20 cellular contexts compared by ENCODE assay signal in the genomic region with DNA sequence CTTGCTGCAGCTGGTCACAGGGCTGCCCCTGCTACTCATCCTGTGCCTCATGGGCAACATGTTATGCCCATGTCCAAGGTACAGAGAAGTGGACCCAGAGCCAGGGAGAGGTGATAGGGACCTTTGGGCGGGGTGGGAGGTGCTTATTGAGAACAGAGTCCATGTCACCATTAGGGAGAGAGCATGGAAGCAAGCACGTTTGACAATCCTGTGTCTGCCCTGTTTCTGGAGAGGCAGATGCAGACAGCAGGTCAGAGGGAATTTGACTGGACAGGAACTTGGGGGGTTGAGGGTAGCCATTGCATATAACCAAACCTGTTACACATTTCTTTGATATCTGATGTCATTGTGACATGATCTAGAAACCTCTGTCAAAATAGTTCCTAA.
"Had no signal": no experiment of that assay in that cellular context is flagged by ENCODE, and none has a peak within 500 bp of the region (broad histone marks: within the 10 kb centered on the region; RNA-seq: fewer than 3 reads in every experiment).

No MANE protein-coding gene starts in this region.

- H3K27ac ChIP-seq: brain microvascular endothelial cell, coronary artery, heart right ventricle, prostate gland, right atrium auricular region, upper lobe of left lung had no signal

- H3K27me3 Mint-ChIP-seq: activated CD4-positive, alpha-beta memory T cell treated with anti-CD3 and anti-CD28 coated beads, Interleukin-2, amount 10 ng/mL, durations not matched to agents 7 days and 5 days; central memory CD8-positive, alpha-beta T cell; stimulated activated naive CD8-positive, alpha-beta T cell treated with anti-CD3 and anti-CD28 coated beads, Interleukin-15, Interleukin-2, amounts not matched to agents 100 ng/mL and 50 ng/mL, for 24 hours had no signal

- H3K9me3 ChIP-seq: prostate gland, right atrium auricular region had no signal

- H3K9me3 Mint-ChIP-seq: central memory CD8-positive, alpha-beta T cell; stimulated activated naive CD8-positive, alpha-beta T cell treated with anti-CD3 and anti-CD28 coated beads, Interleukin-15, Interleukin-2, amounts not matched to agents 100 ng/mL and 50 ng/mL, for 24 hours had no signal

- H3K4me3 ChIP-seq: coronary artery, heart right ventricle, prostate gland, right atrium auricular region, upper lobe of left lung had no signal

- H3K4me3 Mint-ChIP-seq: activated CD4-positive, alpha-beta memory T cell treated with anti-CD3 and anti-CD28 coated beads, Interleukin-2, amount 10 ng/mL, durations not matched to agents 7 days and 5 days; central memory CD8-positive, alpha-beta T cell; immature natural killer cell; stimulated activated naive CD8-positive, alpha-beta T cell treated with anti-CD3 and anti-CD28 coated beads, Interleukin-15, Interleukin-2, amounts not matched to agents 100 ng/mL and 50 ng/mL, for 24 hours had no signal

- H3K27ac Mint-ChIP-seq: activated CD4-positive, alpha-beta memory T cell treated with anti-CD3 and anti-CD28 coated beads, Interleukin-2, amount 10 ng/mL, durations not matched to agents 7 days and 5 days; nephron; stimulated activated naive CD8-positive, alpha-beta T cell treated with anti-CD3 and anti-CD28 coated beads, Interleukin-15, Interleukin-2, amounts not matched to agents 100 ng/mL and 50 ng/mL, for 24 hours had no signal

- H3K27me3 ChIP-seq: brain microvascular endothelial cell, heart right ventricle, right atrium auricular region, upper lobe of left lung had no signal

- DNase-seq: activated CD4-positive, alpha-beta memory T cell treated with anti-CD3 and anti-CD28 coated beads, Interleukin-2, amount 10 ng/mL, durations not matched to agents 7 days and 5 days; activated CD4-positive, alpha-beta T cell treated with anti-CD3 and anti-CD28 coated beads for 4 hours; activated effector memory CD4-positive, alpha-beta T cell treated with Interleukin-2 at 50 U/mL for 16 hours; activated naive CD4-positive, alpha-beta T cell treated with anti-CD3 and anti-CD28 coated beads, Interleukin-2, amount 50 U/mL, for 16 hours; activated T-cell treated with anti-CD3 and anti-CD28 coated beads, Interleukin-2, amount 50 U/mL, for 48 hours; brain microvascular endothelial cell; heart right ventricle; immature natural killer cell; kidney glomerular epithelial cell; mesendoderm; SW 1271; T-helper 2 cell; upper lobe of left lung had no signal

- ATAC-seq: esophagus mucosa, heart right ventricle had no signal

- H3K36me3 ChIP-seq: brain microvascular endothelial cell, heart right ventricle, prostate gland, right atrium auricular region, upper lobe of left lung had no signal
